In genomic region chr7:67226967-67227366, GRCh38 we compare ENCODE assay signal across 7 cellular contexts.
DNase-seq lines count a peak whose midpoint lies in the region; ATAC-seq, FAIRE-seq and TF ChIP-seq lines count a peak whose summit lies in the region.
"Not testable (repeated sequence)": the region's sequence is repeated elsewhere in the genome, so short reads cannot be mapped to it uniquely, and the experiment has no call there.

No MANE protein-coding gene starts in this region.

- not testable (repeated sequence) for H3K9me3 Mint-ChIP-seq in HFFc6; activated T-cell treated with anti-CD3 and anti-CD28 coated beads, Interleukin-2, amount 50 U/mL, for 24 hours
- peaks cover 29% of the 10 kb centered on the region for H3K9me3 Mint-ChIP-seq in mesothelial cell of epicardium
- H3K9me3 Mint-ChIP-seq in nephron progenitor cell = peaks cover 49% of the 10 kb centered on the region

- CTCF ChIA-PET in K562 (lab: Yijun Ruan, JAX; ENCODE audit: low intra/inter-chr PET ratio) = not testable (repeated sequence)

- H3K36me3 Mint-ChIP-seq in HFFc6 (ENCODE audit: low read depth) (peaks cover 14% of the 10 kb centered on the region), mesothelial cell of epicardium (peaks cover 42% of the 10 kb centered on the region), nephron progenitor cell (ENCODE audit: low read depth) (peaks cover 70% of the 10 kb centered on the region)
- H3K36me3 Mint-ChIP-seq in activated T-cell treated with anti-CD3 and anti-CD28 coated beads, Interleukin-2, amount 50 U/mL, for 24 hours (ENCODE audit: low read depth) = peaks cover 53% of the 10 kb centered on the region

- ATAC-seq in K562 = not testable (repeated sequence)

- in situ Hi-C loops in K562 (cut with MboI) = not testable (repeated sequence)

- not testable (repeated sequence) for TF ChIP-seq CTCF in HFFc6 (IDR thresholded peaks at IDR 0.05); K562 (IDR thresholded peaks at IDR 0.05 in 2 of 3, conservative IDR thresholded peaks at IDR 0.05 in 1 of 3; ENCODE audit: insufficient read depth in 2 of 3, low read depth in 1 of 3, low read length in 3 of 3); left ventricle myocardium inferior (IDR thresholded peaks at IDR 0.05; ENCODE audit: borderline replicate concordance); mesothelial cell of epicardium (IDR thresholded peaks at IDR 0.05; ENCODE audit: unreplicated experiment); nephron progenitor cell (IDR thresholded peaks at IDR 0.05); smooth muscle cell (IDR thresholded peaks at IDR 0.05; ENCODE audit: borderline replicate concordance, insufficient read depth, poor library complexity, severe bottlenecking)

- peak overlapping the region; percentile 42; the same call in 1 of the 2 replicates for H3K27ac Mint-ChIP-seq in HFFc6
- H3K27ac Mint-ChIP-seq in activated T-cell treated with anti-CD3 and anti-CD28 coated beads, Interleukin-2, amount 50 U/mL, for 24 hours = peak overlapping the region; percentile 14
- peak overlapping the region; percentile 53 for H3K27ac Mint-ChIP-seq in mesothelial cell of epicardium
- H3K27ac Mint-ChIP-seq in nephron progenitor cell = peak overlapping the region; percentile 59

- intact Hi-C loops in K562 (cut with micrococcal nuclease); left ventricle myocardium inferior (cut with micrococcal nuclease): not testable (repeated sequence)

- not testable (repeated sequence) for H3K27me3 Mint-ChIP-seq in HFFc6 (ENCODE audit: insufficient read depth); activated T-cell treated with anti-CD3 and anti-CD28 coated beads, Interleukin-2, amount 50 U/mL, for 24 hours; mesothelial cell of epicardium (ENCODE audit: low read depth); nephron progenitor cell (ENCODE audit: low read depth, poor library complexity)

- not testable (repeated sequence) for H3K27me3 ChIP-seq in K562 (ENCODE audit: control insufficient read depth in 2 of 2, insufficient read depth in 2 of 2, low read length in 2 of 2); left ventricle myocardium inferior (ENCODE audit: low read depth); smooth muscle cell (ENCODE audit: low read depth)

- not testable (repeated sequence) for TF ChIP-seq EP300 in K562 (IDR thresholded peaks at IDR 0.05; ENCODE audit: low read length)

- not testable (repeated sequence) for H3F3A ChIP-seq in smooth muscle cell (ENCODE audit: low read depth)

- H3K27ac ChIP-seq in K562 (ENCODE audit: extremely low read depth, low read depth, low read length) = peak overlapping the region; percentile 83; the same call in 2 of the 3 replicates
- H3K27ac ChIP-seq in left ventricle myocardium inferior (replicated peaks) = peak overlapping the region; percentile 83
- H3K27ac ChIP-seq in smooth muscle cell (ENCODE audit: low read depth) = peak overlapping the region; percentile 86

- not testable (repeated sequence) for TF ChIP-seq RAD21 in K562 (CRISPR knock-in tag; conservative IDR thresholded peaks at IDR 0.05 in 1 of 2, IDR thresholded peaks at IDR 0.05 in 1 of 2)

- not testable (repeated sequence) for H3K4me3 ChIP-seq in K562, left ventricle myocardium inferior, smooth muscle cell

- not testable (repeated sequence) for H3K9ac ChIP-seq in K562 (ENCODE audit: insufficient read depth in 1 of 2, low read depth in 2 of 2, low read length in 2 of 2)
- H3K9ac ChIP-seq in smooth muscle cell (ENCODE audit: low read depth) = peak overlapping the region; percentile 73

- H3K4me2 ChIP-seq in K562 (ENCODE audit: insufficient read depth, low read length) = not testable (repeated sequence)
- H3K4me2 ChIP-seq in smooth muscle cell = peak overlapping the region; percentile 54

- not testable (repeated sequence) for H3K9me1 ChIP-seq in K562 (ENCODE audit: control insufficient read depth, insufficient read depth, low read length)

- WGBS in K562 (ENCODE audit: insufficient coverage, low coverage, missing lambda C conversion rate) = 98% methylated on average over 4 of the region's 6 CpGs
- WGBS in smooth muscle cell (ENCODE audit: low lambda C conversion rate) = 90% methylated on average over 6 of the region's 6 CpGs

- H3K36me3 ChIP-seq in K562 (ENCODE audit: control insufficient read depth, insufficient read depth, low read length); left ventricle myocardium inferior; smooth muscle cell (ENCODE audit: low read depth): not testable (repeated sequence)

- not testable (repeated sequence) for FAIRE-seq in K562 (lab: Jason Lieb, UNC)

- POLR2A ChIA-PET in K562 (lab: Yijun Ruan, JAX) = not testable (repeated sequence)

- not testable (repeated sequence) for BruUV-seq in K562 (replicated peaks; lab: Mats Ljungman, UMichigan)

- not testable (repeated sequence) for H3K4me3 Mint-ChIP-seq in HFFc6; activated T-cell treated with anti-CD3 and anti-CD28 coated beads, Interleukin-2, amount 50 U/mL, for 24 hours; mesothelial cell of epicardium; nephron progenitor cell

- DNase-seq in HFFc6; activated T-cell treated with anti-CD3 and anti-CD28 coated beads, Interleukin-2, amount 50 U/mL, for 24 hours; K562 (ENCODE audit: extremely low read depth in 1 of 4, low spot score in 3 of 4); left ventricle myocardium inferior; mesothelial cell of epicardium (ENCODE audit: low spot score in 2 of 2, unreplicated experiment in 2 of 2); nephron progenitor cell; smooth muscle cell (lab: John Stamatoyannopoulos, UW; ENCODE audit: unreplicated experiment): not testable (repeated sequence)

- not testable (repeated sequence) for H4K20me1 ChIP-seq in K562 (replicated peaks; ENCODE audit: control insufficient read depth, insufficient read depth, low read length); smooth muscle cell (ENCODE audit: low read depth)

- H3K4me1 ChIP-seq in K562 (replicated peaks in 1 of 2; ENCODE audit: control insufficient read depth in 2 of 2, insufficient read depth in 2 of 2, low read length in 2 of 2) (peaks cover 0 to 13% of the 10 kb centered on the region in 2 experiments; a peak in 3 of 5 replicates), left ventricle myocardium inferior (peaks cover 19% of the 10 kb centered on the region)
- not testable (repeated sequence) for H3K4me1 ChIP-seq in smooth muscle cell (ENCODE audit: low read depth)

- not testable (repeated sequence) for TF ChIP-seq POLR2A in K562 (conservative IDR thresholded peaks at IDR 0.05)

- not testable (repeated sequence) for H3K79me2 ChIP-seq in K562 (ENCODE audit: control insufficient read depth, insufficient read depth, low read length); smooth muscle cell (ENCODE audit: low read depth)

- H3K4me1 Mint-ChIP-seq in HFFc6 (ENCODE audit: low read depth) = peaks cover 28% of the 10 kb centered on the region
- H3K4me1 Mint-ChIP-seq in activated T-cell treated with anti-CD3 and anti-CD28 coated beads, Interleukin-2, amount 50 U/mL, for 24 hours (ENCODE audit: low read depth); mesothelial cell of epicardium; nephron progenitor cell: not testable (repeated sequence)

- not testable (repeated sequence) for H3K9me3 ChIP-seq in K562 (replicated peaks; ENCODE audit: control insufficient read depth, insufficient read depth, low read depth, low read length); left ventricle myocardium inferior (replicated peaks); smooth muscle cell (replicated peaks; ENCODE audit: low read depth)

- not testable (repeated sequence) for H2AFZ ChIP-seq in K562 (ENCODE audit: low read depth, low read length); smooth muscle cell (ENCODE audit: low read depth)

TF ChIP-seq in K562, 482 proteins besides CTCF, POLR2A, EP300 and RAD21:
- TF ChIP-seq ZNF316 (IDR thresholded peaks at IDR 0.05) = peak; percentile 80
- TF ChIP-seq ESRRA (IDR thresholded peaks at IDR 0.05; ENCODE audit: borderline replicate concordance, low read depth) = peak; percentile 72
- peak; percentile 67 for TF ChIP-seq NR2C1 (IDR thresholded peaks at IDR 0.05)
- peak; percentile 79 for TF ChIP-seq NR2C1 (tag; IDR thresholded peaks at IDR 0.05)
- TF ChIP-seq NR2C2 (CRISPR knock-in tag; IDR thresholded peaks at IDR 0.05) = not testable (repeated sequence)
- 0 out of 2 replicates have a peak, but pooled peaks have one; percentile 28 for TF ChIP-seq NR2C2 (tag; IDR thresholded peaks at IDR 0.05)
- TF ChIP-seq C11orf30 (IDR thresholded peaks at IDR 0.05; ENCODE audit: low read depth) = peak; percentile 60; the same call in 1 of the 2 replicates
TF ChIP-seq in K562: peak in this region for 5; not testable (repeated sequence) for 477.
